16 cellular contexts compared by ENCODE assay signal in the genomic region with DNA sequence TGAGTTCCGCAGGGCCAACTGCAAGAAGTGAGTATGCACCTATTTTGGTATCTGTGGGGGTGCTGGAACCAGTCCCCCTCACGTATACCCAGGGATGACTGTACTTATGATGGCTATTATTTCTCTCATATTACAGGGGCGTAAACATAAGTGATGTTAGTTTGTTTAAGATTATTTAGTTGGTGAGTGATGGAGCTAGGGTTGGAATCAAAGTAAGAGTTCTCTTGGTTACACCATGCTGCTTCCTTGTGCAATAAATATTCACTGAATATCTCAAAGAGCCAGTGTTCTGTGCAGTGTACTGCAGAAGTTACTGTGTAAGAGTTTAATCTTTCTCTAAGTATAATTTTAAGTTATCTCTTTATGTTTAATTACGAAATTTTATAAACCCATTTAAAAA. TPM values are rescaled to one million over a fixed set of nuclear protein-coding genes. Genes with fewer than 3 reads are reported as not detected.
"Had no signal": no experiment of that assay in that cellular context is flagged by ENCODE, and none has a peak within 500 bp of the region (broad histone marks: within the 10 kb centered on the region; RNA-seq: fewer than 3 reads in every experiment).

No MANE protein-coding gene starts in this region.

- H3K9ac ChIP-seq: neural progenitor cell had no signal

- H3K27me3 Mint-ChIP-seq: activated CD8-positive, alpha-beta memory T cell treated with anti-CD3 and anti-CD28 coated beads, Interleukin-2, amount 10 ng/mL, durations not matched to agents 7 days and 5 days; activated naive CD4-positive, alpha-beta T cell treated with anti-CD3 and anti-CD28 coated beads, Interleukin-2, amount 50 U/mL, for 24 hours; activated T-cell treated with anti-CD3 and anti-CD28 coated beads, Interleukin-2, amount 50 U/mL, for 24 hours had no signal

- H3K9me3 ChIP-seq: esophagus squamous epithelium, pancreas had no signal

- DNase-seq: activated CD4-positive, alpha-beta T cell treated with anti-CD3 and anti-CD28 coated beads, Interleukin-2, amount 50 U/mL, for 4 hours; activated CD4-positive, CD25-positive, alpha-beta regulatory T cell treated with anti-CD3 and anti-CD28 coated beads, Interleukin-2, amount 50 U/mL, for 72 hours; activated CD8-positive, alpha-beta memory T cell treated with anti-CD3 and anti-CD28 coated beads, Interleukin-2, amount 10 ng/mL, durations not matched to agents 7 days and 5 days; activated effector memory CD4-positive, alpha-beta T cell treated with Interleukin-2 at 50 U/mL for 16 hours; activated T-cell treated with anti-CD3 and anti-CD28 coated beads, Interleukin-2, amount 50 U/mL, for 24 hours; esophagus squamous epithelium; foreskin fibroblast; left colon; pancreas; stimulated activated CD4-positive, alpha-beta T cell treated with anti-CD3 and anti-CD28 coated beads, Interleukin-4, amount 100 ng/mL, for 4 hours; T-helper 2 cell; trophoblast cell had no signal

- H3K36me3 ChIP-seq: esophagus squamous epithelium, neural progenitor cell, pancreas had no signal

- H3K27ac Mint-ChIP-seq: activated CD8-positive, alpha-beta memory T cell treated with anti-CD3 and anti-CD28 coated beads, Interleukin-2, amount 10 ng/mL, durations not matched to agents 7 days and 5 days; activated naive CD4-positive, alpha-beta T cell treated with anti-CD3 and anti-CD28 coated beads, Interleukin-2, amount 50 U/mL, for 24 hours; activated T-cell treated with anti-CD3 and anti-CD28 coated beads, Interleukin-2, amount 50 U/mL, for 24 hours; neural progenitor cell had no signal

- H3K36me3 Mint-ChIP-seq: activated CD8-positive, alpha-beta memory T cell treated with anti-CD3 and anti-CD28 coated beads, Interleukin-2, amount 10 ng/mL, durations not matched to agents 7 days and 5 days; activated naive CD4-positive, alpha-beta T cell treated with anti-CD3 and anti-CD28 coated beads, Interleukin-2, amount 50 U/mL, for 24 hours had no signal

- H3K9me3 Mint-ChIP-seq: activated naive CD4-positive, alpha-beta T cell treated with anti-CD3 and anti-CD28 coated beads, Interleukin-2, amount 50 U/mL, for 24 hours; activated T-cell treated with anti-CD3 and anti-CD28 coated beads, Interleukin-2, amount 50 U/mL, for 24 hours had no signal

- H3K27ac ChIP-seq: esophagus squamous epithelium, neural progenitor cell, pancreas had no signal

- H3K4me3 ChIP-seq: esophagus squamous epithelium, neural progenitor cell, pancreas had no signal

- H3K27me3 ChIP-seq: esophagus squamous epithelium, neural progenitor cell, pancreas had no signal

- ATAC-seq: activated CD8-positive, alpha-beta memory T cell treated with anti-CD3 and anti-CD28 coated beads, Interleukin-2, amount 10 ng/mL, durations not matched to agents 7 days and 5 days had no signal

- H3K4me3 Mint-ChIP-seq: activated CD8-positive, alpha-beta memory T cell treated with anti-CD3 and anti-CD28 coated beads, Interleukin-2, amount 10 ng/mL, durations not matched to agents 7 days and 5 days; activated naive CD4-positive, alpha-beta T cell treated with anti-CD3 and anti-CD28 coated beads, Interleukin-2, amount 50 U/mL, for 24 hours; activated T-cell treated with anti-CD3 and anti-CD28 coated beads, Interleukin-2, amount 50 U/mL, for 24 hours; neural progenitor cell had no signal

- H3K4me1 ChIP-seq: neural progenitor cell had no signal

- H3K4me1 Mint-ChIP-seq: activated CD8-positive, alpha-beta memory T cell treated with anti-CD3 and anti-CD28 coated beads, Interleukin-2, amount 10 ng/mL, durations not matched to agents 7 days and 5 days; activated naive CD4-positive, alpha-beta T cell treated with anti-CD3 and anti-CD28 coated beads, Interleukin-2, amount 50 U/mL, for 24 hours had no signal

RNA-seq across cellular contexts. Expression of a gene that starts 12.8 kb away (rescaled TPM):
- total RNA-seq: activated CD8-positive, alpha-beta memory T cell treated with anti-CD3 and anti-CD28 coated beads, Interleukin-2, amount 10 ng/mL, durations not matched to agents 7 days and 5 days; bronchial epithelial cell; left colon; skeletal muscle tissue had no signal
